In genomic region chr10:126013489-126014281, GRCh38 we compare ENCODE assay signal across 8 cellular contexts.
DNase-seq lines count a peak whose midpoint lies in the region; ATAC-seq, FAIRE-seq and TF ChIP-seq lines count a peak whose summit lies in the region.

No MANE protein-coding gene starts in this region.

- no peaks in the 10 kb centered on the region for H3K36me3 ChIP-seq in bronchial epithelial cell (ENCODE audit: control insufficient read depth, insufficient read depth, low read length)
- no peaks in the 10 kb centered on the region for H3K36me3 ChIP-seq in naive thymus-derived CD4-positive, alpha-beta T cell (ENCODE audit: control insufficient read depth in 2 of 3, insufficient read depth in 3 of 3, low read length in 3 of 3)

- CTCF ChIA-PET in naive thymus-derived CD4-positive, alpha-beta T cell (lab: Charles Lee): no interaction called here

- TF ChIP-seq POLR2A in GM18505 (IDR thresholded peaks at IDR 0.05; ENCODE audit: borderline replicate concordance, extremely low read depth, insufficient read depth, insufficient read length): no peak

- H3K27me3 ChIP-seq in bronchial epithelial cell (ENCODE audit: control insufficient read depth, insufficient read depth, low read length): no peaks in the 10 kb centered on the region
- H3K27me3 ChIP-seq in naive thymus-derived CD4-positive, alpha-beta T cell (ENCODE audit: control insufficient read depth in 2 of 2, insufficient read depth in 2 of 2, low read length in 2 of 2): peaks cover 0 to 4% of the 10 kb centered on the region in 2 donors

- DNase-seq in activated naive CD8-positive, alpha-beta T cell treated with anti-CD3 and anti-CD28 coated beads, Interleukin-2, amount 50 U/mL, for 24 hours: peak; percentile 8
- DNase-seq in activated naive CD8-positive, alpha-beta T cell treated with anti-CD3 and anti-CD28 coated beads for 36 hours: no peak
- peak; percentile 91 for DNase-seq in bronchial epithelial cell (ENCODE audit: low read depth)
- peak in 1 of 2 donors; percentile 21 for DNase-seq in stimulated activated effector memory CD8-positive, alpha-beta T cell treated with anti-CD3 and anti-CD28 coated beads, Interleukin-12 subunit alpha, Interleukin-12 subunit beta, amount 100 ng/mL, for 72 hours (ENCODE audit: low spot score in 2 of 2)
- DNase-seq in naive thymus-derived CD4-positive, alpha-beta T cell: no peak
- DNase-seq in 8988T: no peak

- H3K9me3 ChIP-seq in naive thymus-derived CD4-positive, alpha-beta T cell (ENCODE audit: control insufficient read depth in 2 of 3, low read length in 3 of 3): no peaks in the 10 kb centered on the region

- no peak overlapping the region for H3K27ac Mint-ChIP-seq in activated naive CD8-positive, alpha-beta T cell treated with anti-CD3 and anti-CD28 coated beads, Interleukin-2, amount 50 U/mL, for 24 hours
- no peak overlapping the region for H3K27ac Mint-ChIP-seq in activated naive CD8-positive, alpha-beta T cell treated with anti-CD3 and anti-CD28 coated beads for 36 hours
- H3K27ac Mint-ChIP-seq in stimulated activated effector memory CD8-positive, alpha-beta T cell treated with anti-CD3 and anti-CD28 coated beads, Interleukin-12 subunit alpha, Interleukin-12 subunit beta, amount 100 ng/mL, for 72 hours: peak overlapping the region; percentile 24
- no peak overlapping the region for H3K27ac Mint-ChIP-seq in naive thymus-derived CD4-positive, alpha-beta T cell

- intact Hi-C loops in naive thymus-derived CD4-positive, alpha-beta T cell (cut with micrococcal nuclease): no loop called here

- no peak for TF ChIP-seq CTCF in bronchial epithelial cell (IDR thresholded peaks at IDR 0.05; ENCODE audit: insufficient read depth, low read length, severe bottlenecking)

- peaks cover 8% of the 10 kb centered on the region for H3K4me1 Mint-ChIP-seq in activated naive CD8-positive, alpha-beta T cell treated with anti-CD3 and anti-CD28 coated beads, Interleukin-2, amount 50 U/mL, for 24 hours
- H3K4me1 Mint-ChIP-seq in activated naive CD8-positive, alpha-beta T cell treated with anti-CD3 and anti-CD28 coated beads for 36 hours: no peaks in the 10 kb centered on the region
- peaks cover 28% of the 10 kb centered on the region for H3K4me1 Mint-ChIP-seq in stimulated activated effector memory CD8-positive, alpha-beta T cell treated with anti-CD3 and anti-CD28 coated beads, Interleukin-12 subunit alpha, Interleukin-12 subunit beta, amount 100 ng/mL, for 72 hours
- H3K4me1 Mint-ChIP-seq in naive thymus-derived CD4-positive, alpha-beta T cell: peaks cover 0 to 9% (median 0%) of the 10 kb centered on the region in 7 donors

- H3K36me3 Mint-ChIP-seq in activated naive CD8-positive, alpha-beta T cell treated with anti-CD3 and anti-CD28 coated beads, Interleukin-2, amount 50 U/mL, for 24 hours (ENCODE audit: low read depth): no peaks in the 10 kb centered on the region
- H3K36me3 Mint-ChIP-seq in activated naive CD8-positive, alpha-beta T cell treated with anti-CD3 and anti-CD28 coated beads for 36 hours: no peaks in the 10 kb centered on the region
- H3K36me3 Mint-ChIP-seq in stimulated activated effector memory CD8-positive, alpha-beta T cell treated with anti-CD3 and anti-CD28 coated beads, Interleukin-12 subunit alpha, Interleukin-12 subunit beta, amount 100 ng/mL, for 72 hours: no peaks in the 10 kb centered on the region
- no peaks in the 10 kb centered on the region for H3K36me3 Mint-ChIP-seq in naive thymus-derived CD4-positive, alpha-beta T cell

- peaks cover 0 to 3% of the 10 kb centered on the region in 2 donors for H3K4me1 ChIP-seq in naive thymus-derived CD4-positive, alpha-beta T cell (ENCODE audit: control insufficient read depth in 2 of 2, insufficient read depth in 2 of 2, low read length in 2 of 2)

- H3K27ac ChIP-seq in naive thymus-derived CD4-positive, alpha-beta T cell (ENCODE audit: low read depth, low read length): no peak overlapping the region

- POLR2A ChIA-PET in naive thymus-derived CD4-positive, alpha-beta T cell (lab: Charles Lee): no interaction called here

- peaks cover 2% of the 10 kb centered on the region for H3K27me3 Mint-ChIP-seq in activated naive CD8-positive, alpha-beta T cell treated with anti-CD3 and anti-CD28 coated beads, Interleukin-2, amount 50 U/mL, for 24 hours
- H3K27me3 Mint-ChIP-seq in activated naive CD8-positive, alpha-beta T cell treated with anti-CD3 and anti-CD28 coated beads for 36 hours: peaks cover 9% of the 10 kb centered on the region
- peaks cover 0 to 13% (median 0%) of the 10 kb centered on the region in 5 donors for H3K27me3 Mint-ChIP-seq in naive thymus-derived CD4-positive, alpha-beta T cell

- peak; percentile 50 for FAIRE-seq in bronchial epithelial cell (lab: Jason Lieb, UNC)

- no peak overlapping the region for H3K4me3 ChIP-seq in bronchial epithelial cell (ENCODE audit: low read depth, low read length)
- H3K4me3 ChIP-seq in naive thymus-derived CD4-positive, alpha-beta T cell (ENCODE audit: low read length): no peak overlapping the region

- no peak overlapping the region for H3K4me3 Mint-ChIP-seq in activated naive CD8-positive, alpha-beta T cell treated with anti-CD3 and anti-CD28 coated beads, Interleukin-2, amount 50 U/mL, for 24 hours
- H3K4me3 Mint-ChIP-seq in activated naive CD8-positive, alpha-beta T cell treated with anti-CD3 and anti-CD28 coated beads for 36 hours: no peak overlapping the region
- H3K4me3 Mint-ChIP-seq in stimulated activated effector memory CD8-positive, alpha-beta T cell treated with anti-CD3 and anti-CD28 coated beads, Interleukin-12 subunit alpha, Interleukin-12 subunit beta, amount 100 ng/mL, for 72 hours: peak overlapping the region; percentile 7
- no peak overlapping the region for H3K4me3 Mint-ChIP-seq in naive thymus-derived CD4-positive, alpha-beta T cell

- peak; percentile 61 for ATAC-seq in activated naive CD8-positive, alpha-beta T cell treated with anti-CD3 and anti-CD28 coated beads, Interleukin-2, amount 50 U/mL, for 24 hours
- ATAC-seq in HG03469 (IDR thresholded peaks at IDR 0.05; ENCODE audit: unreplicated experiment): peak; percentile 57
- peak; percentile 97 for ATAC-seq in stimulated activated effector memory CD8-positive, alpha-beta T cell treated with anti-CD3 and anti-CD28 coated beads, Interleukin-12 subunit alpha, Interleukin-12 subunit beta, amount 100 ng/mL, for 72 hours
- no peak for ATAC-seq in GM18505 (IDR thresholded peaks at IDR 0.05; ENCODE audit: unreplicated experiment)
- no peak for ATAC-seq in naive thymus-derived CD4-positive, alpha-beta T cell

- no peaks in the 10 kb centered on the region for H3K9me3 Mint-ChIP-seq in activated naive CD8-positive, alpha-beta T cell treated with anti-CD3 and anti-CD28 coated beads, Interleukin-2, amount 50 U/mL, for 24 hours
- no peaks in the 10 kb centered on the region for H3K9me3 Mint-ChIP-seq in activated naive CD8-positive, alpha-beta T cell treated with anti-CD3 and anti-CD28 coated beads for 36 hours
- H3K9me3 Mint-ChIP-seq in stimulated activated effector memory CD8-positive, alpha-beta T cell treated with anti-CD3 and anti-CD28 coated beads, Interleukin-12 subunit alpha, Interleukin-12 subunit beta, amount 100 ng/mL, for 72 hours: no peaks in the 10 kb centered on the region
- peaks cover 0 to 1% (median 0%) of the 10 kb centered on the region in 11 donors for H3K9me3 Mint-ChIP-seq in naive thymus-derived CD4-positive, alpha-beta T cell

Comparison
In these comparisons a context has a peak if more than half of its experiments do, and no peak if none do; other contexts are left out.
1. DNase-seq: peak in activated naive CD8-positive, alpha-beta T cell treated with anti-CD3 and anti-CD28 coated beads, Interleukin-2, amount 50 U/mL, for 24 hours (single experiment) and bronchial epithelial cell (single experiment); none in activated naive CD8-positive, alpha-beta T cell treated with anti-CD3 and anti-CD28 coated beads for 36 hours (single experiment), naive thymus-derived CD4-positive, alpha-beta T cell (0 of 9) and 8988T (single experiment).
2. ATAC-seq: peak in activated naive CD8-positive, alpha-beta T cell treated with anti-CD3 and anti-CD28 coated beads, Interleukin-2, amount 50 U/mL, for 24 hours (single experiment), HG03469 (single experiment) and stimulated activated effector memory CD8-positive, alpha-beta T cell treated with anti-CD3 and anti-CD28 coated beads, Interleukin-12 subunit alpha, Interleukin-12 subunit beta, amount 100 ng/mL, for 72 hours (single experiment); none in GM18505 (single experiment) and naive thymus-derived CD4-positive, alpha-beta T cell (single experiment).